In the genomic region with DNA sequence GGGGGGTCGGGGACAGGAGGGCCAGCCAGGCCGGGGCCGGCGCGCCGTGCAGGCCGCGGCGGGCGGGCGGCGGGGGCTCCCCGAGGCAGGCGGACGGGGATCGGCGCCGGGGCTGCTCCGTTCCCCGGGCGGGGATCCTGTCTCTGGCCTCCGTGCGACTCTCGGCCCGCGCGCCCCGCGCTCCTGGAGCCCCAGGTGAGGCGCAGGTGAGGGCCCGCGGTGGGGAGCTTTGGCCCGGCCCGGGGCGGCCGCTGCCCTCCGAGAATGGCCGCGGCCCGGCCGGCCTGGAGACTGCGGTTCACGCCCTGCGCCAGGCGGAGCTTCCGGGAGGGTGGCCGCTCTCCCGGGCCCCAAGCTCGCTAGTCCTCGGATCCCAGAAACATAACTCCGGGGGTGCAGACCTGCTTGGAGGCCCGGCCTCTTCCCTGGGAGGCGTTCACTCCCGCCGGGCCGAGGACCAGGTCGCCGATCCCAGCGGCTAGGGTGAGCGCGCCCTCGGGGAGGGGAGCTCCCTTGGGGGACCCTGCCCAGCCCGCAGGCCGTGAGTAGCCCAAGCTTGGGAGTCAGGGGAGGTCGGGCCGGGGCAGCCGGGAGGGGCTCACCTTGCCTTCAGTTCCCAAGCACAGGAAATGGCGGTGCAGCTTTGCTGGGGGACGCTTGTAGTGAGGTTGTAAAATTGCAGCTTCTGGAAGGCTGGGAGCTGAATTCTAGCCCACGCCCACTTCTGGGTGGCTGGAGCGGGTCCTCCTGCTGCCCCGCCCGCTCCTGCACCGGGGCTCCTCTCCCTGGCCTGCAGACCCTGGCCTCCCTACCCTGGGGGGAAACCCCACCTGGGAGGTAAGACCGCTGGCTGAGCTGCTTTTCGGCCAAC, we compare ENCODE assay signal across 8 cellular contexts. TPM values are rescaled to one million over a fixed set of nuclear protein-coding genes. Genes with fewer than 3 reads are reported as not detected.
DNase-seq lines count a peak whose midpoint lies in the region; ATAC-seq and TF ChIP-seq lines count a peak whose summit lies in the region.

No MANE protein-coding gene starts in this region.

- H2AFZ ChIP-seq in KMS-11 (ENCODE audit: low read depth) = peak overlapping the region; percentile 52

- no peak for ATAC-seq in HG02840 (IDR thresholded peaks at IDR 0.05; ENCODE audit: low FRiP score, unreplicated experiment)
- ATAC-seq in HG02970 (IDR thresholded peaks at IDR 0.05; ENCODE audit: low FRiP score, unreplicated experiment) = no peak
- ATAC-seq in HG03159 (IDR thresholded peaks at IDR 0.05; ENCODE audit: unreplicated experiment) = no peak

- DNase-seq in EL = peak; percentile 44
- DNase-seq in astrocyte of the spinal cord (ENCODE audit: low read depth, low spot score) = no peak

- H3K4me1 ChIP-seq in KMS-11 (ENCODE audit: low read depth, poor library complexity, severe bottlenecking) = no peaks in the 10 kb centered on the region
- H3K4me1 ChIP-seq in iPS-20b (ENCODE audit: insufficient read depth, low read length) = peaks cover 4% of the 10 kb centered on the region; the same call in 1 of the 2 replicates
- H3K4me1 ChIP-seq in skeletal muscle tissue (ENCODE audit: control insufficient read depth in 3 of 3, insufficient read depth in 3 of 3, low read length in 3 of 3) = peaks cover 7 to 9% (median 8%) of the 10 kb centered on the region in 3 donors

- H3K36me3 ChIP-seq in KMS-11 (ENCODE audit: insufficient read depth) (no peaks in the 10 kb centered on the region), iPS-20b (ENCODE audit: insufficient read depth, low read depth, low read length) (peaks cover 20% of the 10 kb centered on the region), skeletal muscle tissue (ENCODE audit: control insufficient read depth in 3 of 3, insufficient read depth in 3 of 3, low read length in 3 of 3) (peaks cover 2 to 11% (median 10%) of the 10 kb centered on the region in 3 donors)

- no peaks in the 10 kb centered on the region for H4K20me1 ChIP-seq in KMS-11 (ENCODE audit: insufficient read depth)

- H3K4me3 ChIP-seq in KMS-11 (IDR thresholded peaks at IDR 0.05; ENCODE audit: insufficient read depth, low read depth, low read length) (no peak overlapping the region), astrocyte of the spinal cord (ENCODE audit: low read depth, low read length) (peak overlapping the region; percentile 65), iPS-20b (ENCODE audit: low read length) (peak overlapping the region; percentile 81), skeletal muscle tissue (ENCODE audit: low read length in 3 of 3) (peak overlapping the region; percentile 63 to 73 (median 67))

- H3K9me3 ChIP-seq in iPS-20b (ENCODE audit: insufficient read depth, low read depth, low read length) = no peaks in the 10 kb centered on the region
- H3K9me3 ChIP-seq in skeletal muscle tissue (ENCODE audit: control insufficient read depth in 3 of 3, low read length in 3 of 3) = no peaks in the 10 kb centered on the region

- in situ Hi-C loops in astrocyte of the spinal cord (cut with HindIII; ENCODE audit: low sequenced_read_pairs) = no loop called here

- H3K9ac ChIP-seq in KMS-11 = no peak overlapping the region
- peak overlapping the region; percentile 79; the same call in 1 of the 2 replicates for H3K9ac ChIP-seq in iPS-20b (ENCODE audit: low read depth, low read length)
- H3K9ac ChIP-seq in skeletal muscle tissue (ENCODE audit: low read depth in 1 of 3, low read length in 3 of 3) = peak overlapping the region; percentile 65 to 73 (median 68)

- TF ChIP-seq CTCF in KMS-11 (conservative IDR thresholded peaks at IDR 0.05; ENCODE audit: low read depth, low read length) (no peak), astrocyte of the spinal cord (IDR thresholded peaks at IDR 0.05; ENCODE audit: low read depth, low read length) (no peak)

- H3K27ac ChIP-seq in KMS-11 (no peak overlapping the region), iPS-20b (ENCODE audit: low read length) (no peak overlapping the region), skeletal muscle tissue (ENCODE audit: low read depth, low read length) (no peak overlapping the region)

- H3K27me3 ChIP-seq in KMS-11 (ENCODE audit: insufficient read depth, low read depth) (peaks cover 43% of the 10 kb centered on the region), iPS-20b (ENCODE audit: insufficient read depth, low read length) (no peaks in the 10 kb centered on the region), skeletal muscle tissue (ENCODE audit: control insufficient read depth in 3 of 3, insufficient read depth in 3 of 3, low read length in 3 of 3) (peaks cover 4 to 22% (median 10%) of the 10 kb centered on the region in 3 donors)

- H3K4me2 ChIP-seq in KMS-11 = peak overlapping the region; percentile 42

- H3K79me2 ChIP-seq in KMS-11 (ENCODE audit: insufficient read depth, low read depth) = no peaks in the 10 kb centered on the region

RNA-seq across cellular contexts. Expression of a gene that starts 0.7 kb away (rescaled TPM):
- 11.5 TPM for total RNA-seq in skeletal muscle tissue

RNA-seq across cellular contexts. Expression of a gene that starts 20.2 kb away (rescaled TPM):
- total RNA-seq in skeletal muscle tissue = 6.8 TPM

RNA-seq across cellular contexts. Expression of a gene that starts 40.9 kb away (rescaled TPM):
- not detected for total RNA-seq in skeletal muscle tissue
